11 cellular contexts compared by ENCODE assay signal in the genomic region with DNA sequence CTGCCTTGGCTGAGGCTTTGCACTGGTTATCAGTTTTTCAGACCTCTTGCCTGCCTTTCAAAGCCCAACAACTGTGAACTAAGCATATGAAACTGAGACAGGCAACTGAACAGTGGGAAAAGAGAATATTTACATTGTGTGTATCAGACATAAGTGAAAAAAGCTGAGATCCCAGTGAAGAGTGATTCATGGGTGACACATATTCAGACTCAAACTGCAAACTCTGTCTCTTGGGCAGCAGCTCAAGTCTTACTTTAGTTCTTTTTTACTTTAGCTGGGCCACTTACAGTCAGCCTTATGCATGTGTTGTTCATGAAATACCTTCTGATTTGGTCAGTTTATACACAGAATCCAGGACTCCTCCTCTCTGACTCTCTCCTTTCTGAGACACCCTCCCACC. TPM values are rescaled to one million over a fixed set of nuclear protein-coding genes. Genes with fewer than 3 reads are reported as not detected.
A peak's percentile ranks its signal among the peaks of the same experiment; 100 is the strongest.
DNase-seq lines count a peak whose midpoint lies in the region; ATAC-seq, FAIRE-seq and TF ChIP-seq lines count a peak whose summit lies in the region.
"Had no signal": no experiment of that assay in that cellular context is flagged by ENCODE, and none has a peak within 500 bp of the region (broad histone marks: within the 10 kb centered on the region; RNA-seq: fewer than 3 reads in every experiment).

No MANE protein-coding gene starts in this region.

- POLR2A ChIA-PET in CD4-positive, alpha-beta T cell (lab: Charles Lee) = interaction anchor here (3.2 kb wide), 1 partner anchor 20 kb away, joined by 9 read pairs; no protein-coding TSS in a partner anchor
- POLR2A ChIA-PET in GM12878 (lab: Charles Lee) = no interaction called here

- no peak for TF ChIP-seq RAD21 in GM12878 (IDR thresholded peaks at IDR 0.05; ENCODE audit: insufficient read depth, low read depth, low read length)

- no peak overlapping the region for H2AFZ ChIP-seq in GM12878 (ENCODE audit: control insufficient read depth, low read depth, low read length)

- H3K9me3 Mint-ChIP-seq in CD4-positive, alpha-beta T cell = no peaks in the 10 kb centered on the region

- no peaks in the 10 kb centered on the region for H3K27me3 Mint-ChIP-seq in CD4-positive, alpha-beta T cell

- no peaks in the 10 kb centered on the region for H3K27me3 ChIP-seq in CD4-positive, alpha-beta T cell (ENCODE audit: control insufficient read depth, insufficient read depth, low read length)
- no peaks in the 10 kb centered on the region for H3K27me3 ChIP-seq in GM12878 (replicated peaks in 1 of 2; ENCODE audit: control insufficient read depth in 2 of 2, insufficient read depth in 2 of 2, low read length in 1 of 2)

- DNase-seq in CD4-positive, alpha-beta T cell = no peak
- DNase-seq in HS-27A (ENCODE audit: low read depth) = peak; percentile 33
- no peak for DNase-seq in GM12878 (ENCODE audit: low read depth, low spot score)
- DNase-seq in left lobe of liver (ENCODE audit: low spot score) = no peak
- no peak for DNase-seq in NCI-H1930 (lab: John Stamatoyannopoulos, UW)
- no peak for DNase-seq in NCI-H187 treated with DMSO at 0.1 percent for 48 hours (lab: John Stamatoyannopoulos, UW)
- no peak for DNase-seq in coronary artery (ENCODE audit: low spot score)
- DNase-seq: GF-D8, Kasumi-1, NCI-H774 had no signal

- no peak for ATAC-seq in CD4-positive, alpha-beta T cell (ENCODE audit: poor library complexity)
- ATAC-seq in GM12878 (no peak), left lobe of liver (peak; percentile 10), HG02973 (IDR thresholded peaks at IDR 0.05; ENCODE audit: unreplicated experiment) (no peak)

- TF ChIP-seq CTCF in CD4-positive, alpha-beta T cell (IDR thresholded peaks at IDR 0.05) = no peak
- TF ChIP-seq CTCF in GM12878 (IDR thresholded peaks at IDR 0.05 in 2 of 3, conservative IDR thresholded peaks at IDR 0.05 in 1 of 3; ENCODE audit: control insufficient read depth in 2 of 3, extremely low read depth in 1 of 3, insufficient read depth in 1 of 3, low read depth in 3 of 3, low read length in 3 of 3) (no peak), coronary artery (IDR thresholded peaks at IDR 0.05) (no peak)

- H3K4me3 ChIP-seq in GM12878 (no peak overlapping the region), coronary artery (no peak overlapping the region)

- intact Hi-C loops in CD4-positive, alpha-beta T cell (cut with DNase I, micrococcal nuclease) = no loop called here
- intact Hi-C loops in GM12878 (cut with micrococcal nuclease; ENCODE audit: unreplicated experiment) = no loop called here

- H3K27ac ChIP-seq in CD4-positive, alpha-beta T cell (ENCODE audit: low read depth, low read length) = no peak overlapping the region
- no peak overlapping the region for H3K27ac ChIP-seq in GM12878 (ENCODE audit: control insufficient read depth, insufficient read depth)
- H3K27ac ChIP-seq in coronary artery = no peak overlapping the region

- 0 out of 4 replicates have a peak, but pooled peaks cover 0 to 3% of the 10 kb centered on the region in 2 experiments for H3K36me3 ChIP-seq in GM12878 (ENCODE audit: control insufficient read depth in 2 of 2, insufficient read depth in 2 of 2, low read length in 1 of 2)

- in situ Hi-C loops in GM12878 (cut with MboI) = no loop called here

- SMC1A ChIA-PET in GM12878 (lab: Charles Lee; ENCODE audit: uncharacterized antibody, unreplicated experiment) = interaction anchor here (1.4 to 2.4 kb wide), 3 partner anchors 10 to 13 kb away, joined by 3 to 10 read pairs (median 5); no protein-coding TSS in a partner anchor

- no peak overlapping the region for H3K4me2 ChIP-seq in GM12878 (ENCODE audit: control insufficient read depth, insufficient read depth)

- no peak overlapping the region for H3K9ac ChIP-seq in GM12878 (ENCODE audit: control insufficient read depth, insufficient read depth, low read length)

- H4K20me1 ChIP-seq in GM12878 (ENCODE audit: control insufficient read depth, insufficient read depth) = no peaks in the 10 kb centered on the region

- peak overlapping the region; percentile 40 for H3K27ac Mint-ChIP-seq in CD4-positive, alpha-beta T cell

- TSS peak; percentile 11 for BruUV-seq in GM12878 (replicated peaks; lab: Mats Ljungman, UMichigan)

- TF ChIP-seq POLR2A in GM12878 (IDR thresholded peaks at IDR 0.05; ENCODE audit: low read depth, low read length) = no peak

- no peak for FAIRE-seq in GM12878 (lab: Jason Lieb, UNC)

- CTCF ChIA-PET in CD4-positive, alpha-beta T cell (lab: Charles Lee) = no interaction called here
- CTCF ChIA-PET in GM12878 (lab: Yijun Ruan, JAX) = interaction anchor here (1.7 kb wide), 1 partner anchor 126 kb away, joined by 5 read pairs; no protein-coding TSS in a partner anchor

- RAD21 ChIA-PET in GM12878 (lab: Charles Lee; ENCODE audit: unreplicated experiment) = interaction anchor here (1.2 kb wide), 1 partner anchor 1126 kb away, joined by 3 read pairs; no protein-coding TSS in a partner anchor

- peaks cover 72% of the 10 kb centered on the region for H3K36me3 Mint-ChIP-seq in CD4-positive, alpha-beta T cell (ENCODE audit: low read depth)

- TF ChIP-seq EP300 in GM12878 (IDR thresholded peaks at IDR 0.05; ENCODE audit: borderline replicate concordance in 1 of 2, control insufficient read depth in 1 of 2, low read depth in 2 of 2, low read length in 2 of 2) = no peak

- H3K4me1 Mint-ChIP-seq in CD4-positive, alpha-beta T cell (ENCODE audit: low read depth) = peaks cover 84% of the 10 kb centered on the region

- H3K4me3 Mint-ChIP-seq in CD4-positive, alpha-beta T cell = no peak overlapping the region

- H3K9me3 ChIP-seq in CD4-positive, alpha-beta T cell (ENCODE audit: control insufficient read depth, low read length) = no peaks in the 10 kb centered on the region
- H3K9me3 ChIP-seq in GM12878 (replicated peaks; ENCODE audit: control insufficient read depth, insufficient read depth, low read length) = no peaks in the 10 kb centered on the region

- no peaks in the 10 kb centered on the region for H3K4me1 ChIP-seq in GM12878 (ENCODE audit: control insufficient read depth, insufficient read depth, low read length)

- no peaks in the 10 kb centered on the region; the same call in none of the 2 replicates for H3K79me2 ChIP-seq in GM12878 (ENCODE audit: control insufficient read depth, insufficient read depth, low read length)

TF ChIP-seq in GM12878, 131 proteins besides CTCF, POLR2A, EP300 and RAD21 (continues in another document):
- TF ChIP-seq, protein P1, sequence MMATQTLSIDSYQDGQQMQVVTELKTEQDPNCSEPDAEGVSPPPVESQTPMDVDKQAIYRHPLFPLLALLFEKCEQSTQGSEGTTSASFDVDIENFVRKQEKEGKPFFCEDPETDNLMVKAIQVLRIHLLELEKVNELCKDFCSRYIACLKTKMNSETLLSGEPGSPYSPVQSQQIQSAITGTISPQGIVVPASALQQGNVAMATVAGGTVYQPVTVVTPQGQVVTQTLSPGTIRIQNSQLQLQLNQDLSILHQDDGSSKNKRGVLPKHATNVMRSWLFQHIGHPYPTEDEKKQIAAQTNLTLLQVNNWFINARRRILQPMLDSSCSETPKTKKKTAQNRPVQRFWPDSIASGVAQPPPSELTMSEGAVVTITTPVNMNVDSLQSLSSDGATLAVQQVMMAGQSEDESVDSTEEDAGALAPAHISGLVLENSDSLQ (IDR thresholded peaks at IDR 0.05) = no peak
- no peak for TF ChIP-seq SUPT20H (IDR thresholded peaks at IDR 0.05; ENCODE audit: borderline replicate concordance, control insufficient read depth, low read depth, low read length)
- TF ChIP-seq ATF3 (IDR thresholded peaks at IDR 0.05; ENCODE audit: borderline replicate concordance, extremely low read depth, low read depth, low read length) = no peak

RNA-seq across cellular contexts. Expression of gene SUCLG2, which starts 19.2 kb away (rescaled TPM):
- total RNA-seq in CD4-positive, alpha-beta T cell = 10 to 100 TPM; 51.7 to 52.4 TPM
- 33.1 and 35.8 TPM in 2 replicates for total RNA-seq in GM12878 (2013; cell fraction: nucleolus; rRNA removed)
- total RNA-seq in GM12878 (2014; rRNA removed) = 28.1 and 38.4 TPM in 2 replicates
- total RNA-seq in GM12878 (2014; rRNA removed; fragmentation: Illumina TruSeq; extraction: Trizol) = 48.0 and 48.5 TPM in 2 replicates
- total RNA-seq in GM12878 (2021) = 38.3 and 39.7 TPM in 2 replicates
- polyA plus RNA-seq in GM12878 (2011; ENCODE audit: low read depth) = 17.3 TPM
- 33.8 and 49.2 TPM in 2 replicates for polyA plus RNA-seq in GM12878 (2011; rRNA removed)
- 13.4 and 13.5 TPM in 2 replicates for polyA plus RNA-seq in GM12878 (2011; cell fraction: cytosol; rRNA removed)
- polyA plus RNA-seq in GM12878 (2011; cell fraction: nucleus; rRNA removed) = 13.3 and 14.8 TPM in 2 replicates
- polyA plus RNA-seq in GM12878 (2012) = 28.0 and 39.1 TPM in 2 replicates
- polyA plus RNA-seq in GM12878 (2014; fragmentation: Illumina TruSeq; extraction: Trizol) = 48.0 and 57.3 TPM in 2 replicates
- 10 to 100 TPM; 17.8 to 31.1 TPM for polyA plus RNA-seq in GM12878 (2014; fragmentation: Nextera tagmentation; extraction: Ambion mirVana)
- 26.6 and 36.0 TPM in 2 replicates for polyA plus RNA-seq in GM12878 (2014; rRNA removed)
- polyA plus RNA-seq in GM12878 (2016; fragmentation: Nextera tagmentation; extraction: Ambion mirVana) = 10 to 100 TPM; 49.9 to 50.9 TPM
- polyA minus RNA-seq in GM12878 (2011; rRNA and poly(A)+ RNA removed) = 17.2 and 17.6 TPM in 2 replicates
- 7.4 and 9.9 TPM in 2 replicates for polyA minus RNA-seq in GM12878 (2011; cell fraction: cytosol; rRNA and poly(A)+ RNA removed)
- polyA minus RNA-seq in GM12878 (2011; cell fraction: nucleus; rRNA and poly(A)+ RNA removed) = 14.7 and 22.8 TPM in 2 replicates
- 157 TPM for total RNA-seq in left lobe of liver
